In the genomic region with DNA sequence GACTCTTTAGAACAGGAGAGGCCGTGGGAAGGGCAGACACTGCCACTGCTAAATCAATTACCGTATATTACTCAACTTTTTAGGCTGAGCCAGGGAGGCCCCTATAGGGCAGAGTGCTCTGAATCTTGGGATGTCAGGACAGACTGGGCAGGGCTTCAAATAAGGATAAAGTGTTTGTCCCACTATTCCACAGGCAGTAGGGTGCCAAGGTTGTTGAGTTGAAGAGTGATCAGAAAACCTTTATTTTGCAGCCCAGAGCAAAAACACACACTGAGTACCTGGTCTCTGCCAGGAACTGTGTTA, we compare ENCODE assay signal across 1 cellular context.
TF ChIP-seq lines count a peak whose summit lies in the region.

No MANE protein-coding gene starts in this region.

TF ChIP-seq in HCT116, 20 proteins besides CTCF, POLR2A, EP300 and RAD21 (continued from another document):
- TF ChIP-seq, protein P1, sequence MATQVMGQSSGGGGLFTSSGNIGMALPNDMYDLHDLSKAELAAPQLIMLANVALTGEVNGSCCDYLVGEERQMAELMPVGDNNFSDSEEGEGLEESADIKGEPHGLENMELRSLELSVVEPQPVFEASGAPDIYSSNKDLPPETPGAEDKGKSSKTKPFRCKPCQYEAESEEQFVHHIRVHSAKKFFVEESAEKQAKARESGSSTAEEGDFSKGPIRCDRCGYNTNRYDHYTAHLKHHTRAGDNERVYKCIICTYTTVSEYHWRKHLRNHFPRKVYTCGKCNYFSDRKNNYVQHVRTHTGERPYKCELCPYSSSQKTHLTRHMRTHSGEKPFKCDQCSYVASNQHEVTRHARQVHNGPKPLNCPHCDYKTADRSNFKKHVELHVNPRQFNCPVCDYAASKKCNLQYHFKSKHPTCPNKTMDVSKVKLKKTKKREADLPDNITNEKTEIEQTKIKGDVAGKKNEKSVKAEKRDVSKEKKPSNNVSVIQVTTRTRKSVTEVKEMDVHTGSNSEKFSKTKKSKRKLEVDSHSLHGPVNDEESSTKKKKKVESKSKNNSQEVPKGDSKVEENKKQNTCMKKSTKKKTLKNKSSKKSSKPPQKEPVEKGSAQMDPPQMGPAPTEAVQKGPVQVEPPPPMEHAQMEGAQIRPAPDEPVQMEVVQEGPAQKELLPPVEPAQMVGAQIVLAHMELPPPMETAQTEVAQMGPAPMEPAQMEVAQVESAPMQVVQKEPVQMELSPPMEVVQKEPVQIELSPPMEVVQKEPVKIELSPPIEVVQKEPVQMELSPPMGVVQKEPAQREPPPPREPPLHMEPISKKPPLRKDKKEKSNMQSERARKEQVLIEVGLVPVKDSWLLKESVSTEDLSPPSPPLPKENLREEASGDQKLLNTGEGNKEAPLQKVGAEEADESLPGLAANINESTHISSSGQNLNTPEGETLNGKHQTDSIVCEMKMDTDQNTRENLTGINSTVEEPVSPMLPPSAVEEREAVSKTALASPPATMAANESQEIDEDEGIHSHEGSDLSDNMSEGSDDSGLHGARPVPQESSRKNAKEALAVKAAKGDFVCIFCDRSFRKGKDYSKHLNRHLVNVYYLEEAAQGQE (IDR thresholded peaks at IDR 0.05; ENCODE audit: low read depth) = no peak
- TF ChIP-seq EZH2 (IDR thresholded peaks at IDR 0.05) (no peak), YY1 (IDR thresholded peaks at IDR 0.05; ENCODE audit: extremely low read depth, insufficient replicate concordance, low read depth, low read length) (no peak), JUND (IDR thresholded peaks at IDR 0.05) (no peak), ELF1 (IDR thresholded peaks at IDR 0.05; ENCODE audit: borderline replicate concordance, low read depth) (no peak), SRF (IDR thresholded peaks at IDR 0.05; ENCODE audit: low read depth) (no peak)
- TF ChIP-seq, protein P2, sequence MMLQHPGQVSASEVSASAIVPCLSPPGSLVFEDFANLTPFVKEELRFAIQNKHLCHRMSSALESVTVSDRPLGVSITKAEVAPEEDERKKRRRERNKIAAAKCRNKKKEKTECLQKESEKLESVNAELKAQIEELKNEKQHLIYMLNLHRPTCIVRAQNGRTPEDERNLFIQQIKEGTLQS (IDR thresholded peaks at IDR 0.05) = no peak
